8 cellular contexts compared by ENCODE assay signal in the genomic region with DNA sequence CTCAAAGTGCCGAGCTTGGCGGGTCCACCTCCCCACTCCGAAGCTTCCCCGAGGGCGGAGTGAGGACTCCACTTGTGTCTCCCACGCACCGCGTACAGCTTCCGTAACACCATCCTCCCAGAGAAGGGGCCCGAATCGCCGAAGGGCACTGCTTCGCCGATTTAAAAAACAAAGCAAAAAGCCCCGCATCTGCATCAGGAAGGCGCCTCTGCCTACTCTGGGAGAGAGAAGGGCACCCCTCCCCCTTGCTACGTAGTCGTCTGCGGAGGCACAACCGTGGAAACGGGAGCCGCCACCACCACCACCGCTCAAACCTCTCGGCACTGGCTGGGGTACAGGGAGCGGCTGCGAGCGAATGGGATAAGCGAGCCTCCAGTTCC. TPM values are rescaled to one million over a fixed set of nuclear protein-coding genes. Genes with fewer than 3 reads are reported as not detected.
DNase-seq lines count a peak whose midpoint lies in the region; ATAC-seq and TF ChIP-seq lines count a peak whose summit lies in the region.

No MANE protein-coding gene starts in this region.

- H4K20me1 ChIP-seq in OCI-LY1 (ENCODE audit: insufficient read depth, low read length), result no peaks in the 10 kb centered on the region

- peaks cover 28% of the 10 kb centered on the region for H3K36me3 ChIP-seq in A673 (ENCODE audit: insufficient read depth, low read length, poor library complexity, severe bottlenecking)
- H3K36me3 ChIP-seq in OCI-LY1 (ENCODE audit: insufficient read depth, low read length), result peaks cover 33% of the 10 kb centered on the region
- peaks cover 18% of the 10 kb centered on the region for H3K36me3 ChIP-seq in thymus (ENCODE audit: control insufficient read depth, insufficient read depth)

- peak overlapping the region; percentile 96 for H3K27ac Mint-ChIP-seq in osteocyte (ENCODE audit: unreplicated experiment)

- H3K9me2 ChIP-seq in OCI-LY1 (ENCODE audit: low read depth, low read length), result no peaks in the 10 kb centered on the region

- WGBS in thymus, result under 1% methylated on average over 28 of the region's 28 CpGs

- ATAC-seq in GM18519 (IDR thresholded peaks at IDR 0.05; ENCODE audit: low FRiP score, unreplicated experiment), result peak; percentile 5
- peak; percentile 17 for ATAC-seq in HG03095 (IDR thresholded peaks at IDR 0.05; ENCODE audit: unreplicated experiment)

- DNase-seq in A673 (ENCODE audit: low spot score), result peak; percentile 64
- DNase-seq in activated T-helper 1 cell treated with Interleukin-2 at 50 U/mL for 16 hours (ENCODE audit: low read depth), result peak; percentile 25
- DNase-seq in fibroblast of the aortic adventitia (ENCODE audit: low read depth), result no peak
- peak; percentile 86 for DNase-seq in osteocyte (ENCODE audit: extremely low spot score, unreplicated experiment)

- peaks cover 41% of the 10 kb centered on the region for H3K4me1 Mint-ChIP-seq in osteocyte (ENCODE audit: unreplicated experiment)

- H3K27me3 Mint-ChIP-seq in osteocyte (ENCODE audit: unreplicated experiment), result no peaks in the 10 kb centered on the region

- H3K27me3 ChIP-seq in A673 (replicated peaks; ENCODE audit: insufficient read depth, low read depth, low read length, poor library complexity) (no peaks in the 10 kb centered on the region), OCI-LY1 (ENCODE audit: insufficient read depth, low read length) (no peaks in the 10 kb centered on the region), thymus (ENCODE audit: control insufficient read depth, insufficient read depth) (no peaks in the 10 kb centered on the region)

- BruUV-seq in A673 (replicated peaks; lab: Mats Ljungman, UMichigan), result TSS peak; percentile 70

- peak overlapping the region; percentile 92 for H3K4me3 Mint-ChIP-seq in osteocyte (ENCODE audit: unreplicated experiment)

- TF ChIP-seq CTCF in A673 (conservative IDR thresholded peaks at IDR 0.05; ENCODE audit: low read depth, low read length) (no peak), OCI-LY1 (IDR thresholded peaks at IDR 0.05; ENCODE audit: low read length) (no peak), fibroblast of the aortic adventitia (IDR thresholded peaks at IDR 0.05; ENCODE audit: insufficient read depth, low read length) (no peak), osteocyte (IDR thresholded peaks at IDR 0.05) (no peak)

- H3K9ac ChIP-seq in OCI-LY1 (ENCODE audit: low read length), result peak overlapping the region; percentile 85

- peak overlapping the region; percentile 95 for H3K4me2 ChIP-seq in OCI-LY1 (ENCODE audit: low read length)

- H3K4me3 ChIP-seq in A673 (ENCODE audit: low read depth, low read length, poor library complexity, severe bottlenecking), result peak overlapping the region; percentile 95
- peak overlapping the region; percentile 83 for H3K4me3 ChIP-seq in OCI-LY1 (ENCODE audit: low read depth, low read length, poor library complexity, severe bottlenecking)
- H3K4me3 ChIP-seq in fibroblast of the aortic adventitia (ENCODE audit: low read depth, low read length), result peak overlapping the region; percentile 97
- H3K4me3 ChIP-seq in thymus (ENCODE audit: low read length), result peak overlapping the region; percentile 97

- POLR2A ChIA-PET in A673 (lab: Charles Lee; ENCODE audit: low non-redundant PET), result no interaction called here

- H2AFZ ChIP-seq in OCI-LY1 (ENCODE audit: low read length), result no peak overlapping the region

- no peaks in the 10 kb centered on the region for H3K9me3 Mint-ChIP-seq in osteocyte (ENCODE audit: unreplicated experiment)

- peak overlapping the region; percentile 97 for H3K27ac ChIP-seq in A673 (ENCODE audit: low read depth, low read length, poor library complexity, severe bottlenecking)
- H3K27ac ChIP-seq in OCI-LY1 (ENCODE audit: low read depth, low read length, poor library complexity, severe bottlenecking), result peak overlapping the region; percentile 78
- H3K27ac ChIP-seq in thymus (ENCODE audit: low read depth), result peak overlapping the region; percentile 97

- intact Hi-C loops in A673 (cut with micrococcal nuclease; ENCODE audit: unreplicated experiment), result loop anchor here (10.0 kb wide), 2 partner anchors 227 to 337 kb away; a partner anchor contains a TSS

- peaks cover 26% of the 10 kb centered on the region for H3K36me3 Mint-ChIP-seq in osteocyte (ENCODE audit: unreplicated experiment)

- H3F3A ChIP-seq in OCI-LY1 (ENCODE audit: insufficient read depth, low read length), result peaks cover 4% of the 10 kb centered on the region; the same call in 1 of the 2 replicates

- H3K9me3 ChIP-seq in A673 (ENCODE audit: low read depth, low read length, poor library complexity, severe bottlenecking) (no peaks in the 10 kb centered on the region), OCI-LY1 (ENCODE audit: low read length) (no peaks in the 10 kb centered on the region), thymus (ENCODE audit: control insufficient read depth) (no peaks in the 10 kb centered on the region)

- H3K4me1 ChIP-seq in A673 (ENCODE audit: insufficient read depth, low read length, poor library complexity, severe bottlenecking), result peaks cover 12% of the 10 kb centered on the region
- H3K4me1 ChIP-seq in OCI-LY1 (ENCODE audit: insufficient read depth, low read length, severe bottlenecking), result peaks cover 38% of the 10 kb centered on the region
- peaks cover 37% of the 10 kb centered on the region for H3K4me1 ChIP-seq in thymus (ENCODE audit: control insufficient read depth, insufficient read depth, low read length)

- peaks cover 31% of the 10 kb centered on the region for H3K79me2 ChIP-seq in OCI-LY1 (ENCODE audit: insufficient read depth, low read length)

- CTCF ChIA-PET in A673 (lab: Charles Lee), result interaction anchor here (0.6 to 1.3 kb wide), 2 partner anchors 74 to 233 kb away, joined by 3 to 8 read pairs; a partner anchor contains a TSS

RNA-seq across cellular contexts. Expression of a gene that starts 0.5 kb away (rescaled TPM):
- 87.6 and 93.7 TPM in 2 replicates for total RNA-seq in A673 (2021)
- total RNA-seq in fibroblast of the aortic adventitia (ENCODE audit: low replicate concordance), result 48.8 and 49.5 TPM in 2 replicates
- total RNA-seq in osteocyte, result 59.5 and 66.1 TPM in 2 replicates
- polyA plus RNA-seq in thymus, result 77.5 TPM

RNA-seq across cellular contexts. Expression of a gene that starts 26.8 kb away (rescaled TPM):
- total RNA-seq in A673 (2021) (0.68 and 0.69 TPM in 2 replicates), fibroblast of the aortic adventitia (ENCODE audit: low replicate concordance) (1.9 and 19.2 TPM in 2 replicates), osteocyte (7.9 and 9.5 TPM in 2 replicates)
- 3.4 TPM for polyA plus RNA-seq in thymus
